12 cellular contexts compared by ENCODE assay signal in the genomic region with DNA sequence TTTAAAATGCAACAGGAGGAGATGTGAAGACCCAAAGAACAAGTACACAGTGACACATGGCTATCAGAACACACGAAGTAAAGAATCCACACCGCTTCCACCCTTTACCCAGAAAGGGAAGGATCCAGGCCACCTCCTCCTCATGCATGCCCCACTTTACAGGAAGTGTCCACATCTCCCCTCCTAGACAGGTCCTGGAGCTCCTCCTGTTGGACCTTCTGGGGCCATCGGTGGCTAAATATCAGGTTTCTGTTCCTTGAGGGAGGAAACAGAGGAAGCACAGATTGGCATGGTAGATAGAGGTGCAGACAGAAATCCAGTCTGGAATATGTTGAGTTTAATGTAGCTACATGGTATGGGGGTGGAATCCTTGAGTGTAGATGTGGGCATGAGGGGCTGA. TPM values are rescaled to one million over a fixed set of nuclear protein-coding genes. Genes with fewer than 3 reads are reported as not detected.
A peak's percentile ranks its signal among the peaks of the same experiment; 100 is the strongest.
DNase-seq lines count a peak whose midpoint lies in the region; ATAC-seq and TF ChIP-seq lines count a peak whose summit lies in the region.
"Had no signal": no experiment of that assay in that cellular context is flagged by ENCODE, and none has a peak within 500 bp of the region (broad histone marks: within the 10 kb centered on the region; RNA-seq: fewer than 3 reads in every experiment).

No MANE protein-coding gene starts in this region.

- H3K4me3 ChIP-seq in osteoblast (ENCODE audit: insufficient read depth, low read length): no peak overlapping the region
- H3K4me3 ChIP-seq: MG63, SK-N-MC had no signal

- H3K4me1 ChIP-seq in osteoblast (ENCODE audit: insufficient read depth, low read length): peaks cover 20% of the 10 kb centered on the region

- peaks cover 6% of the 10 kb centered on the region for H4K20me1 ChIP-seq in osteoblast (ENCODE audit: insufficient read depth, low read length)

- peak; percentile 47 for TF ChIP-seq CTCF in osteoblast (IDR thresholded peaks at IDR 0.05; ENCODE audit: extremely low read depth, low read depth, low read length)

- no peak overlapping the region for H3K4me2 ChIP-seq in osteoblast (ENCODE audit: insufficient read depth, low read length)

- no peaks in the 10 kb centered on the region for H3K27me3 ChIP-seq in osteoblast (ENCODE audit: insufficient read depth, low read length)
- H3K27me3 ChIP-seq: MG63 had no signal

- no peak overlapping the region for H2AFZ ChIP-seq in osteoblast (ENCODE audit: low read length)

- no peaks in the 10 kb centered on the region for H3K36me3 ChIP-seq in osteoblast (ENCODE audit: insufficient read depth, low read length)
- H3K36me3 ChIP-seq: MG63 had no signal

- ATAC-seq in GM18868 (IDR thresholded peaks at IDR 0.05; ENCODE audit: unreplicated experiment): no peak
- ATAC-seq: activated T-cell treated with anti-CD3 and anti-CD28 coated beads, Interleukin-2, amount 50 U/mL, for 72 hours had no signal

- H3K9me3 ChIP-seq in osteoblast (ENCODE audit: low read depth, low read length): no peaks in the 10 kb centered on the region
- H3K9me3 ChIP-seq: MG63 had no signal

- peaks cover 36% of the 10 kb centered on the region for H3K79me2 ChIP-seq in osteoblast (ENCODE audit: insufficient read depth, low read length)

- H3K27ac ChIP-seq in osteoblast (ENCODE audit: low read depth, low read length): peak overlapping the region; percentile 73
- H3K27ac ChIP-seq: SK-N-MC had no signal

- DNase-seq in NCI-H2029 (lab: John Stamatoyannopoulos, UW) (peak; percentile 29), NCI-H2029 treated with DMSO at 0.1 percent for 48 hours (lab: John Stamatoyannopoulos, UW) (no peak), NCI-H226 (peak; percentile 45), dermis blood vessel endothelial cell (peak; percentile 41), osteoblast (ENCODE audit: insufficient read length, low spot score, missing footprints) (no peak), NCI-H2171 (lab: John Stamatoyannopoulos, UW) (no peak)
- no peak for DNase-seq in stimulated activated naive CD4-positive, alpha-beta T cell (lab: John Stamatoyannopoulos, UW)
- DNase-seq: activated T-cell treated with anti-CD3 and anti-CD28 coated beads, Interleukin-2, amount 50 U/mL, for 72 hours; MG63; stimulated activated CD4-positive, alpha-beta T cell treated with anti-CD3 and anti-CD28 coated beads, Interleukin-15, amount 100 ng/mL, for 24 hours had no signal

RNA-seq across cellular contexts. Expression of gene NINL, which starts 10.9 kb away (rescaled TPM):
- total RNA-seq in dermis blood vessel endothelial cell (21.6 and 24.8 TPM in 2 replicates), osteoblast (14.1 and 14.8 TPM in 2 replicates)

RNA-seq across cellular contexts. Expression of gene NANP, which starts 49.4 kb away (rescaled TPM):
- total RNA-seq in dermis blood vessel endothelial cell: 6.8 and 9.2 TPM in 2 replicates
- total RNA-seq in osteoblast: 11.2 and 11.8 TPM in 2 replicates

Comparison
In these comparisons a context has a peak if more than half of its experiments do, and no peak if none do; other contexts are left out.
1. DNase-seq: peak in NCI-H2029 (single experiment), NCI-H226 (single experiment) and dermis blood vessel endothelial cell (single experiment); none in NCI-H2029 treated with DMSO at 0.1 percent for 48 hours (single experiment), osteoblast (single experiment), stimulated activated naive CD4-positive, alpha-beta T cell (0 of 6) and NCI-H2171 (single experiment).